Comparison of ENCODE assay signal across 7 cellular contexts in genomic region chr17:47889734-47890529, GRCh38. TPM values are rescaled to one million over a fixed set of nuclear protein-coding genes. Genes with fewer than 3 reads are reported as not detected.
DNase-seq lines count a peak whose midpoint lies in the region; ATAC-seq and TF ChIP-seq lines count a peak whose summit lies in the region.

No MANE protein-coding gene starts in this region.

- peaks cover 2% of the 10 kb centered on the region for H3K36me3 Mint-ChIP-seq in activated naive CD8-positive, alpha-beta T cell treated with anti-CD3 and anti-CD28 coated beads for 36 hours

- intact Hi-C loops in psoas muscle (cut with DNase I) (loop anchor here (1.0 to 2.0 kb wide), 2 partner anchors 49 kb away; partner anchors contain the start of gene SCRN2 (in 2 of the 2)), vagina (cut with DNase I) (loop anchor here (2.0 to 10.0 kb wide), 2 partner anchors 49 to 55 kb away; partner anchors contain the start of genes PNPO and SCRN2)

- no peak overlapping the region for H3K27ac Mint-ChIP-seq in activated naive CD8-positive, alpha-beta T cell treated with anti-CD3 and anti-CD28 coated beads for 36 hours

- peaks cover 4% of the 10 kb centered on the region for H3K4me1 ChIP-seq in cardiac muscle cell (ENCODE audit: low read depth)
- peaks cover 8% of the 10 kb centered on the region for H3K4me1 ChIP-seq in psoas muscle
- H3K4me1 ChIP-seq in vagina, result peaks cover 21% of the 10 kb centered on the region

- H3K4me3 ChIP-seq in cardiac muscle cell (no peak overlapping the region), psoas muscle (no peak overlapping the region), vagina (no peak overlapping the region)

- H3K27ac ChIP-seq in cardiac muscle cell (no peak overlapping the region), psoas muscle (no peak overlapping the region), vagina (no peak overlapping the region)

- H3K9me3 Mint-ChIP-seq in activated naive CD8-positive, alpha-beta T cell treated with anti-CD3 and anti-CD28 coated beads for 36 hours, result no peaks in the 10 kb centered on the region

- no peak for TF ChIP-seq POLR2A in vagina (IDR thresholded peaks at IDR 0.05)

- TF ChIP-seq CTCF in cardiac muscle cell (IDR thresholded peaks at IDR 0.05; ENCODE audit: low read depth, low read length) (peak; percentile 91), psoas muscle (IDR thresholded peaks at IDR 0.05) (peak; percentile 98), vagina (IDR thresholded peaks at IDR 0.05) (peak; percentile 92 to 98 (median 93))

- H3K4me3 Mint-ChIP-seq in activated naive CD8-positive, alpha-beta T cell treated with anti-CD3 and anti-CD28 coated beads for 36 hours, result no peak overlapping the region

- WGBS in psoas muscle, 3 donors, result 33 to 42% (median 36%) methylated on average over 11 of the region's 11 CpGs

- no peaks in the 10 kb centered on the region for H3K27me3 ChIP-seq in cardiac muscle cell
- H3K27me3 ChIP-seq in psoas muscle (ENCODE audit: insufficient read depth in 3 of 3, low read length in 2 of 3), result peaks cover 0 to 3% (median 0%) of the 10 kb centered on the region in 3 donors
- no peaks in the 10 kb centered on the region for H3K27me3 ChIP-seq in vagina

- H3K36me3 ChIP-seq in cardiac muscle cell (no peaks in the 10 kb centered on the region), psoas muscle (ENCODE audit: insufficient read depth in 1 of 2, low read depth in 1 of 2) (peaks cover 0 to 6% of the 10 kb centered on the region in 2 donors), vagina (no peaks in the 10 kb centered on the region)

- H3K4me1 Mint-ChIP-seq in activated naive CD8-positive, alpha-beta T cell treated with anti-CD3 and anti-CD28 coated beads for 36 hours, result peaks cover 28% of the 10 kb centered on the region

- no peaks in the 10 kb centered on the region for H3K9me3 ChIP-seq in cardiac muscle cell (ENCODE audit: low read depth)
- H3K9me3 ChIP-seq in psoas muscle, result no peaks in the 10 kb centered on the region
- no peaks in the 10 kb centered on the region for H3K9me3 ChIP-seq in vagina

- no peaks in the 10 kb centered on the region for H3K27me3 Mint-ChIP-seq in activated naive CD8-positive, alpha-beta T cell treated with anti-CD3 and anti-CD28 coated beads for 36 hours

- ATAC-seq in GM18867 (IDR thresholded peaks at IDR 0.05; ENCODE audit: unreplicated experiment), result peak; percentile 67
- peak; percentile 93 to 97 (median 94) for ATAC-seq in psoas muscle

- peak; percentile 90 for DNase-seq in NCI-H1436 (lab: John Stamatoyannopoulos, UW)
- DNase-seq in SW 1271 (lab: John Stamatoyannopoulos, UW), result peak; percentile 44 to 66
- peak; percentile 84 for DNase-seq in activated naive CD8-positive, alpha-beta T cell treated with anti-CD3 and anti-CD28 coated beads for 36 hours
- peak; percentile 89 for DNase-seq in cardiac muscle cell (ENCODE audit: low read depth in 1 of 2, low spot score in 1 of 2)
- DNase-seq in psoas muscle, result peak; percentile 87 to 94
- DNase-seq in vagina (ENCODE audit: extremely low spot score in 2 of 2), result no peak

RNA-seq across cellular contexts. Expression of gene SP2, which starts 6.1 kb away (rescaled TPM):
- 10 to 100 TPM; 18.1 to 18.8 TPM for total RNA-seq in activated naive CD8-positive, alpha-beta T cell treated with anti-CD3 and anti-CD28 coated beads for 36 hours
- total RNA-seq in cardiac muscle cell (3.7 and 3.9 TPM in 2 replicates), psoas muscle (10 to 100 TPM; 10.8 to 16.1 (median 12.8) TPM), vagina (11.3 TPM)
- polyA plus RNA-seq in cardiac muscle cell (6.9 and 10.5 TPM in 2 replicates), psoas muscle (10 to 100 TPM in 1 of 3 donors, 1 to 10 TPM in 2; 6.2 to 10.2 (median 7.2) TPM)

RNA-seq across cellular contexts. Expression of gene SP6, which starts 39.0 kb away (rescaled TPM):
- not detected for total RNA-seq in activated naive CD8-positive, alpha-beta T cell treated with anti-CD3 and anti-CD28 coated beads for 36 hours
- total RNA-seq in cardiac muscle cell (5.8 and 6.3 TPM in 2 replicates), psoas muscle (under 1 TPM in 1 of 4 donors, not detected in 3; 0.16 TPM), vagina (3.9 TPM)
- polyA plus RNA-seq in cardiac muscle cell (4.6 and 5.0 TPM in 2 replicates), psoas muscle (under 1 TPM in 2 of 3 donors, not detected in 1; 0.04 to 0.27 TPM)

RNA-seq across cellular contexts. Expression of gene SCRN2, which starts 48.9 kb away (rescaled TPM):
- total RNA-seq in activated naive CD8-positive, alpha-beta T cell treated with anti-CD3 and anti-CD28 coated beads for 36 hours, result 10 to 100 TPM; 15.3 to 17.1 TPM
- total RNA-seq in cardiac muscle cell (101 and 149 TPM in 2 replicates), psoas muscle (10 to 100 TPM; 12.2 to 33.5 (median 19.5) TPM), vagina (33.1 TPM)
- polyA plus RNA-seq in cardiac muscle cell (139 and 179 TPM in 2 replicates), psoas muscle (10 to 100 TPM; 10.7 to 18.8 (median 15.1) TPM)

RNA-seq across cellular contexts. Expression of gene PNPO, which starts 51.4 kb away (rescaled TPM):
- 10 to 100 TPM; 56.1 to 61.1 TPM for total RNA-seq in activated naive CD8-positive, alpha-beta T cell treated with anti-CD3 and anti-CD28 coated beads for 36 hours
- total RNA-seq in cardiac muscle cell (11.7 and 12.9 TPM in 2 replicates), psoas muscle (10 to 100 TPM; 28.2 to 42.3 (median 33.8) TPM), vagina (42.7 TPM)
- polyA plus RNA-seq in cardiac muscle cell (12.9 and 15.6 TPM in 2 replicates), psoas muscle (10 to 100 TPM; 12.0 to 30.0 (median 12.8) TPM)

RNA-seq across cellular contexts. Expression of gene LRRC46, which starts 58.5 kb away (rescaled TPM):
- under 1 TPM; 0.46 to 0.68 TPM for total RNA-seq in activated naive CD8-positive, alpha-beta T cell treated with anti-CD3 and anti-CD28 coated beads for 36 hours
- total RNA-seq in cardiac muscle cell (0.46 TPM in 1 of 2 replicates, not detected in the other), psoas muscle (under 1 TPM in 2 of 4 donors, not detected in 2; 0.15 to 0.54 TPM), vagina (not detected)
- polyA plus RNA-seq in cardiac muscle cell (1.9 and 2.5 TPM in 2 replicates), psoas muscle (under 1 TPM; 0.08 to 0.40 (median 0.22) TPM)

Comparison
In these comparisons a context has a peak if more than half of its experiments do, and no peak if none do; other contexts are left out.
1. DNase-seq: peak in NCI-H1436 (single experiment), SW 1271 (2 of 2), activated naive CD8-positive, alpha-beta T cell treated with anti-CD3 and anti-CD28 coated beads for 36 hours (single experiment), cardiac muscle cell (2 of 2) and psoas muscle (2 of 2); none in vagina (0 of 2).
2. Peak in every context shown above with its lines, with median percentiles within 50 percentile points of each other: CTCF ChIP-seq.